18 cellular contexts compared by ENCODE assay signal in genomic region chr14:104758981-104759975, GRCh38. TPM values are rescaled to one million over a fixed set of nuclear protein-coding genes. Genes with fewer than 3 reads are reported as not detected.
DNase-seq lines count a peak whose midpoint lies in the region; ATAC-seq and TF ChIP-seq lines count a peak whose summit lies in the region.
"Had no signal": no experiment of that assay in that cellular context is flagged by ENCODE, and none has a peak within 500 bp of the region (broad histone marks: within the 10 kb centered on the region; RNA-seq: fewer than 3 reads in every experiment).

No MANE protein-coding gene starts in this region.

- POLR2A ChIA-PET in activated CD8-positive, alpha-beta T cell treated with anti-CD3 and anti-CD28 coated beads for 36 hours (lab: Charles Lee): interaction anchor here (0.6 to 1.3 kb wide), 3 partner anchors 11 to 463 kb away, joined by 3 read pairs; no protein-coding TSS in a partner anchor

- no peaks in the 10 kb centered on the region for H3K9me3 Mint-ChIP-seq in activated CD8-positive, alpha-beta T cell treated with anti-CD3 and anti-CD28 coated beads for 36 hours
- H3K9me3 Mint-ChIP-seq: H9 had no signal

- H3K27ac ChIP-seq in right cardiac atrium (ENCODE audit: low read length) (no peak overlapping the region), left ventricle myocardium inferior (replicated peaks) (no peak overlapping the region), neuronal stem cell (replicated peaks; ENCODE audit: low read length) (no peak overlapping the region)
- H3K27ac ChIP-seq: KMS-11, SJCRH30 had no signal

- H3K27me3 Mint-ChIP-seq in activated CD8-positive, alpha-beta T cell treated with anti-CD3 and anti-CD28 coated beads for 36 hours: no peaks in the 10 kb centered on the region

- CTCF ChIA-PET in activated CD8-positive, alpha-beta T cell treated with anti-CD3 and anti-CD28 coated beads for 36 hours (lab: Charles Lee): interaction anchor here (0.6 to 2.2 kb wide), 3 partner anchors 9 to 1366 kb away, joined by 3 to 10 read pairs (median 4); no protein-coding TSS in a partner anchor

- H2BK15ac ChIP-seq in neuronal stem cell (ENCODE audit: low read length): no peak overlapping the region

- peak overlapping the region; percentile 16 for H3K27ac Mint-ChIP-seq in activated CD8-positive, alpha-beta T cell treated with anti-CD3 and anti-CD28 coated beads for 36 hours

- no peak overlapping the region for H2AK5ac ChIP-seq in neuronal stem cell (ENCODE audit: low read depth, low read length)

- peak overlapping the region; percentile 31 for H3K23ac ChIP-seq in neuronal stem cell (ENCODE audit: low read depth, low read length, poor library complexity)

- ATAC-seq in right cardiac atrium (no peak), left lobe of liver (no peak)
- ATAC-seq in activated CD8-positive, alpha-beta T cell treated with anti-CD3 and anti-CD28 coated beads for 36 hours: no peak
- ATAC-seq: PC-3 had no signal

- DNase-seq in right cardiac atrium (peak in 2 of 3 donors; percentile 42 to 46), left ventricle myocardium inferior (no peak), neuronal stem cell (ENCODE audit: low spot score) (no peak), left lobe of liver (ENCODE audit: low spot score) (no peak), midbrain (lab: John Stamatoyannopoulos, UW) (no peak), cerebellar cortex (ENCODE audit: low spot score) (no peak)
- no peak for DNase-seq in activated CD8-positive, alpha-beta T cell treated with anti-CD3 and anti-CD28 coated beads for 36 hours
- DNase-seq: C1 segment of cervical spinal cord, DMS153, H9, MG63, NCI-H1092 treated with DMSO at 0.1 percent for 48 hours, NCI-H187, NCI-H446 treated with DMSO at 0.1 percent for 48 hours, NCI-H82, PC-3, SJCRH30 had no signal

- peak overlapping the region; percentile 10 for H4K8ac ChIP-seq in neuronal stem cell (ENCODE audit: low read depth, low read length)

- no peak overlapping the region for H4K91ac ChIP-seq in neuronal stem cell (ENCODE audit: low read depth, low read length, poor library complexity)

- no peaks in the 10 kb centered on the region for H3K9me3 ChIP-seq in right cardiac atrium (ENCODE audit: control insufficient read depth, low read length)
- H3K9me3 ChIP-seq in left ventricle myocardium inferior (replicated peaks): no peaks in the 10 kb centered on the region
- peaks cover 0 to 4% of the 10 kb centered on the region in 2 donors for H3K9me3 ChIP-seq in neuronal stem cell (replicated peaks in 1 of 2; ENCODE audit: control insufficient read depth in 2 of 2, insufficient read depth in 1 of 2, low read depth in 1 of 2, low read length in 2 of 2)
- H3K9me3 ChIP-seq: MG63, SJCRH30 had no signal

- intact Hi-C loops in right cardiac atrium (cut with DNase I): loop anchor here in 1 of 4 donors (5.0 kb wide), 1 partner anchor 33 kb away; no protein-coding TSS in a partner anchor
- intact Hi-C loops in left ventricle myocardium inferior (cut with micrococcal nuclease): no loop called here
- intact Hi-C loops in activated CD8-positive, alpha-beta T cell treated with anti-CD3 and anti-CD28 coated beads for 36 hours (cut with micrococcal nuclease): no loop called here

- no peaks in the 10 kb centered on the region for H3K27me3 ChIP-seq in right cardiac atrium (ENCODE audit: control insufficient read depth, insufficient read depth)
- H3K27me3 ChIP-seq in left ventricle myocardium inferior (ENCODE audit: low read depth): no peaks in the 10 kb centered on the region
- no peaks in the 10 kb centered on the region for H3K27me3 ChIP-seq in neuronal stem cell (ENCODE audit: control insufficient read depth in 3 of 3, insufficient read depth in 3 of 3, low read depth in 1 of 3, low read length in 3 of 3)
- H3K27me3 ChIP-seq: MG63, SJCRH30 had no signal

- peak overlapping the region; percentile 35 for H2BK5ac ChIP-seq in neuronal stem cell (ENCODE audit: low read length)

- no peak overlapping the region for H2AFZ ChIP-seq in neuronal stem cell (ENCODE audit: low read length)

- H3K4me1 Mint-ChIP-seq in activated CD8-positive, alpha-beta T cell treated with anti-CD3 and anti-CD28 coated beads for 36 hours (ENCODE audit: low read depth): peaks cover 31% of the 10 kb centered on the region

- H3K9ac ChIP-seq in neuronal stem cell (ENCODE audit: low read depth, low read length, poor library complexity): no peak overlapping the region
- H3K9ac ChIP-seq: KMS-11 had no signal

- 86% methylated on average over 31 of the region's 31 CpGs for WGBS in right cardiac atrium
- no CpG with 5 or more reads among the region's 31 CpGs for WGBS in neuronal stem cell (ENCODE audit: extremely low coverage in 2 of 2, insufficient read length in 2 of 2, insufficient replicate concordance in 1 of 2), 2 donors

- no peak overlapping the region for H3K4ac ChIP-seq in neuronal stem cell (ENCODE audit: low read length)

- peaks cover 35% of the 10 kb centered on the region for H3K79me1 ChIP-seq in neuronal stem cell (ENCODE audit: low read depth, low read length)

- H3K4me3 Mint-ChIP-seq in activated CD8-positive, alpha-beta T cell treated with anti-CD3 and anti-CD28 coated beads for 36 hours: no peak overlapping the region

- H3K18ac ChIP-seq in neuronal stem cell (ENCODE audit: low read length): no peak overlapping the region

- H3K4me3 ChIP-seq in right cardiac atrium (ENCODE audit: low read length) (no peak overlapping the region), left ventricle myocardium inferior (no peak overlapping the region), neuronal stem cell (ENCODE audit: low read length in 2 of 2) (peak overlapping the region in 1 of 2 donors; percentile 43)
- H3K4me3 ChIP-seq: MG63, SJCRH30 had no signal

- TF ChIP-seq CTCF in left ventricle myocardium inferior (IDR thresholded peaks at IDR 0.05; ENCODE audit: borderline replicate concordance): no peak
- TF ChIP-seq CTCF in activated CD8-positive, alpha-beta T cell treated with anti-CD3 and anti-CD28 coated beads for 36 hours (IDR thresholded peaks at IDR 0.05): no peak

- no peak overlapping the region for H3K14ac ChIP-seq in neuronal stem cell (ENCODE audit: low read length)

- H2BK12ac ChIP-seq in neuronal stem cell (ENCODE audit: low read length): no peak overlapping the region

- H3K36me3 Mint-ChIP-seq in activated CD8-positive, alpha-beta T cell treated with anti-CD3 and anti-CD28 coated beads for 36 hours (ENCODE audit: low read depth): peaks cover 41% of the 10 kb centered on the region

- H3K4me1 ChIP-seq in right cardiac atrium (ENCODE audit: control insufficient read depth, insufficient read depth, low read length) (no peaks in the 10 kb centered on the region), left ventricle myocardium inferior (peaks cover 14% of the 10 kb centered on the region), neuronal stem cell (ENCODE audit: control insufficient read depth in 2 of 2, insufficient read depth in 1 of 2, low read depth in 1 of 2, low read length in 2 of 2) (peaks cover 2 to 5% of the 10 kb centered on the region in 2 donors)
- H3K4me1 ChIP-seq: SJCRH30 had no signal

- H3K4me2 ChIP-seq in neuronal stem cell (ENCODE audit: insufficient read depth, low read length, poor library complexity, severe bottlenecking): no peak overlapping the region
- H3K4me2 ChIP-seq: KMS-11 had no signal

- peaks cover 62% of the 10 kb centered on the region for H3K36me3 ChIP-seq in left ventricle myocardium inferior
- H3K36me3 ChIP-seq in neuronal stem cell (replicated peaks in 1 of 2; ENCODE audit: control insufficient read depth in 2 of 2, insufficient read depth in 2 of 2, low read length in 2 of 2): peaks cover 41 to 84% of the 10 kb centered on the region in 2 donors

- no peak overlapping the region for H2BK120ac ChIP-seq in neuronal stem cell (ENCODE audit: low read depth, low read length)

RNA-seq across cellular contexts. Expression of gene SIVA1, which starts 6.3 kb away (rescaled TPM):
- total RNA-seq in right cardiac atrium: 10 to 100 TPM; 74.6 to 88.5 (median 85.1) TPM
- polyA plus RNA-seq in right cardiac atrium: 201 TPM
- total RNA-seq in left ventricle myocardium inferior: 55.6 TPM
- 100 to 1,000 TPM; 115 to 125 TPM for total RNA-seq in activated CD8-positive, alpha-beta T cell treated with anti-CD3 and anti-CD28 coated beads for 36 hours
- 109 TPM for polyA plus RNA-seq in neuronal stem cell (2013, experiment 1 of 2)
- polyA plus RNA-seq in neuronal stem cell (2013, experiment 2 of 2): 114 TPM
- 50.3 TPM for total RNA-seq in left lobe of liver

RNA-seq across cellular contexts. Expression of gene ADSS1, which starts 35.2 kb away (rescaled TPM):
- total RNA-seq in right cardiac atrium (100 to 1,000 TPM; 156 to 212 (median 188) TPM), left ventricle myocardium inferior (218 TPM), left lobe of liver (51.9 TPM)
- polyA plus RNA-seq in right cardiac atrium: 217 TPM
- 1 to 10 TPM; 2.7 to 3.0 TPM for total RNA-seq in activated CD8-positive, alpha-beta T cell treated with anti-CD3 and anti-CD28 coated beads for 36 hours
- polyA plus RNA-seq in neuronal stem cell (2013, experiment 1 of 2): 23.8 TPM
- polyA plus RNA-seq in neuronal stem cell (2013, experiment 2 of 2): 21.4 TPM

RNA-seq across cellular contexts. Expression of gene AKT1, which starts 36.3 kb away (rescaled TPM):
- 100 to 1,000 TPM; 120 to 154 (median 126) TPM for total RNA-seq in right cardiac atrium
- 101 TPM for polyA plus RNA-seq in right cardiac atrium
- 144 TPM for total RNA-seq in left ventricle myocardium inferior
- total RNA-seq in activated CD8-positive, alpha-beta T cell treated with anti-CD3 and anti-CD28 coated beads for 36 hours: 100 to 1,000 TPM; 116 to 121 TPM
- polyA plus RNA-seq in neuronal stem cell (2013, experiment 1 of 2): 84.4 TPM
- 82.3 TPM for polyA plus RNA-seq in neuronal stem cell (2013, experiment 2 of 2)
- total RNA-seq in left lobe of liver: 90.1 TPM

RNA-seq across cellular contexts. Expression of gene ZBTB42, which starts 41.6 kb away (rescaled TPM):
- 1 to 10 TPM; 6.0 to 7.7 (median 6.6) TPM for total RNA-seq in right cardiac atrium
- 5.3 TPM for polyA plus RNA-seq in right cardiac atrium
- total RNA-seq in left ventricle myocardium inferior: 5.7 TPM
- 1 to 10 TPM; 1.3 TPM for total RNA-seq in activated CD8-positive, alpha-beta T cell treated with anti-CD3 and anti-CD28 coated beads for 36 hours
- 0.95 TPM for polyA plus RNA-seq in neuronal stem cell (2013, experiment 1 of 2)
- polyA plus RNA-seq in neuronal stem cell (2013, experiment 2 of 2): 0.87 TPM
- 4.9 TPM for total RNA-seq in left lobe of liver

Comparison
In these comparisons a context has a peak if more than half of its experiments do, and no peak if none do; other contexts are left out.
1. DNase-seq: peak in right cardiac atrium (2 of 3); none in left ventricle myocardium inferior (single experiment), activated CD8-positive, alpha-beta T cell treated with anti-CD3 and anti-CD28 coated beads for 36 hours (single experiment), neuronal stem cell (single experiment), left lobe of liver (single experiment), midbrain (single experiment) and cerebellar cortex (single experiment).
2. RNA of gene ADSS1, which starts 35.2 kb away (total RNA-seq): 218 TPM in left ventricle myocardium inferior (single experiment), 156 to 212 TPM in right cardiac atrium and 51.9 TPM in left lobe of liver (single experiment); 2.7 to 3.0 TPM in activated CD8-positive, alpha-beta T cell treated with anti-CD3 and anti-CD28 coated beads for 36 hours; every median in the first group is over 10 times any median in the second.